In the genomic region with DNA sequence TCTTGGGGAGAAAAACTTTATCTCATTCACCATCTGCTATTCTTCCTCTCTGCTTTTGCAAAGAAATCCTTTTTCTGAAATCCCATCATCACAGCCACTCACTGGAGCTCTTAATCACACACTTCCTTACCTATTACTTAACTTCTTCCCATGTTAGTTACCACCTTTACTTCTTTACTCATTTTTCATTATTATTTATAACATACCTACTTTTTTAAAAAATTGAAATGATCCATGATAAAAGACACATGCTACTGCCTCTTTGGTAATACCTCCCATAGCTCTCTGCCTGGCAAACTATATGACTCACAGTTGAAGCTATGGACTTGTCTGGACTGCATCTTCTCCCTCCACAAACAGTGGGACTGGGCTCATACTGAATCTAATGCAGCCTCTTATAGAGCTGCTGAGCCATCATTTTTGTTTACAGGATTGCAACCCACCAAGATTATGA, we compare ENCODE assay signal across 12 cellular contexts.
DNase-seq lines count a peak whose midpoint lies in the region; ATAC-seq and TF ChIP-seq lines count a peak whose summit lies in the region.
"Had no signal": no experiment of that assay in that cellular context is flagged by ENCODE, and none has a peak within 500 bp of the region (broad histone marks: within the 10 kb centered on the region; RNA-seq: fewer than 3 reads in every experiment).

No MANE protein-coding gene starts in this region.

- H3K79me2 ChIP-seq in osteoblast (ENCODE audit: insufficient read depth, low read length): no peaks in the 10 kb centered on the region

- H3K36me3 ChIP-seq in osteoblast (ENCODE audit: insufficient read depth, low read length) (no peaks in the 10 kb centered on the region), esophagus muscularis mucosa (no peaks in the 10 kb centered on the region)

- no peaks in the 10 kb centered on the region for H3K9me3 Mint-ChIP-seq in central memory CD8-positive, alpha-beta T cell

- peaks cover 71% of the 10 kb centered on the region for H3K4me1 Mint-ChIP-seq in central memory CD8-positive, alpha-beta T cell

- H3K27me3 Mint-ChIP-seq in central memory CD8-positive, alpha-beta T cell: no peaks in the 10 kb centered on the region
- H3K27me3 Mint-ChIP-seq: activated naive CD4-positive, alpha-beta T cell treated with anti-CD3 and anti-CD28 coated beads, Interleukin-2, amount 10 ng/mL, durations not matched to agents 7 days and 5 days had no signal

- H3K9me3 ChIP-seq in osteoblast (ENCODE audit: low read depth, low read length) (no peaks in the 10 kb centered on the region), esophagus muscularis mucosa (no peaks in the 10 kb centered on the region)
- H3K9me3 ChIP-seq: psoas muscle had no signal

- peaks cover 2% of the 10 kb centered on the region for H3K36me3 Mint-ChIP-seq in central memory CD8-positive, alpha-beta T cell (ENCODE audit: insufficient read depth)

- no peak for DNase-seq in central memory CD8-positive, alpha-beta T cell (ENCODE audit: low spot score in 2 of 2)
- DNase-seq in osteoblast (ENCODE audit: insufficient read length, low spot score, missing footprints): peak; percentile 22
- no peak for DNase-seq in esophagus muscularis mucosa (ENCODE audit: extremely low spot score)
- no peak for DNase-seq in activated T-cell treated with anti-CD3 and anti-CD28 coated beads for 4 hours
- DNase-seq: activated naive CD4-positive, alpha-beta T cell treated with anti-CD3 and anti-CD28 coated beads, Interleukin-2, amount 10 ng/mL, durations not matched to agents 7 days and 5 days; head of caudate nucleus; NCI-H187 treated with DMSO at 0.1 percent for 48 hours; psoas muscle; stimulated activated CD8-positive, alpha-beta memory T cell treated with anti-CD3 and anti-CD28 coated beads, Interleukin-4, amount 100 ng/mL, for 48 hours had no signal

- no peak overlapping the region for H3K4me3 Mint-ChIP-seq in central memory CD8-positive, alpha-beta T cell
- H3K4me3 Mint-ChIP-seq: activated naive CD4-positive, alpha-beta T cell treated with anti-CD3 and anti-CD28 coated beads, Interleukin-2, amount 10 ng/mL, durations not matched to agents 7 days and 5 days had no signal

- TF ChIP-seq POLR2A in esophagus muscularis mucosa (IDR thresholded peaks at IDR 0.05; ENCODE audit: low read depth): no peak

- H3K27ac Mint-ChIP-seq in central memory CD8-positive, alpha-beta T cell (ENCODE audit: low read depth): peak overlapping the region; percentile 64
- H3K27ac Mint-ChIP-seq: activated naive CD4-positive, alpha-beta T cell treated with anti-CD3 and anti-CD28 coated beads, Interleukin-2, amount 10 ng/mL, durations not matched to agents 7 days and 5 days had no signal

- H3K4me1 ChIP-seq in osteoblast (ENCODE audit: insufficient read depth, low read length) (peaks cover 10% of the 10 kb centered on the region), esophagus muscularis mucosa (peaks cover 3 to 39% (median 32%) of the 10 kb centered on the region in 4 donors)

- peak; percentile 63 for ATAC-seq in GM18909 (IDR thresholded peaks at IDR 0.05; ENCODE audit: poor library complexity, unreplicated experiment)
- ATAC-seq in HG03432 (IDR thresholded peaks at IDR 0.05; ENCODE audit: unreplicated experiment): peak; percentile 75
- no peak for ATAC-seq in central memory CD8-positive, alpha-beta T cell (replicated peaks; ENCODE audit: extremely low read depth, poor library complexity, severe bottlenecking)
- ATAC-seq in GM19023 (IDR thresholded peaks at IDR 0.05; ENCODE audit: unreplicated experiment): no peak

- no peak for TF ChIP-seq EP300 in esophagus muscularis mucosa (IDR thresholded peaks at IDR 0.05)

- intact Hi-C loops in esophagus muscularis mucosa (cut with DNase I): no loop called here

- no peaks in the 10 kb centered on the region for H4K20me1 ChIP-seq in osteoblast (ENCODE audit: insufficient read depth, low read length)

- H3K27me3 ChIP-seq in osteoblast (ENCODE audit: insufficient read depth, low read length) (peaks cover 8% of the 10 kb centered on the region), esophagus muscularis mucosa (no peaks in the 10 kb centered on the region)

- TF ChIP-seq CTCF in osteoblast (IDR thresholded peaks at IDR 0.05; ENCODE audit: extremely low read depth, low read depth, low read length) (no peak), esophagus muscularis mucosa (IDR thresholded peaks at IDR 0.05) (no peak)

- no peak overlapping the region for H2AFZ ChIP-seq in osteoblast (ENCODE audit: low read length)

- H3K27ac ChIP-seq in osteoblast (ENCODE audit: low read depth, low read length): no peak overlapping the region
- no peak overlapping the region for H3K27ac ChIP-seq in esophagus muscularis mucosa (replicated peaks in 1 of 4)
- H3K27ac ChIP-seq: psoas muscle had no signal

- no peak overlapping the region for H3K4me3 ChIP-seq in osteoblast (ENCODE audit: insufficient read depth, low read length)
- no peak overlapping the region for H3K4me3 ChIP-seq in esophagus muscularis mucosa
- H3K4me3 ChIP-seq: psoas muscle had no signal

- H3K4me2 ChIP-seq in osteoblast (ENCODE audit: insufficient read depth, low read length): no peak overlapping the region

Comparison
In these comparisons a context has a peak if more than half of its experiments do, and no peak if none do; other contexts are left out.
1. ATAC-seq: peak in GM18909 (single experiment) and HG03432 (single experiment); none in central memory CD8-positive, alpha-beta T cell (single experiment) and GM19023 (single experiment).